In the genomic region with DNA sequence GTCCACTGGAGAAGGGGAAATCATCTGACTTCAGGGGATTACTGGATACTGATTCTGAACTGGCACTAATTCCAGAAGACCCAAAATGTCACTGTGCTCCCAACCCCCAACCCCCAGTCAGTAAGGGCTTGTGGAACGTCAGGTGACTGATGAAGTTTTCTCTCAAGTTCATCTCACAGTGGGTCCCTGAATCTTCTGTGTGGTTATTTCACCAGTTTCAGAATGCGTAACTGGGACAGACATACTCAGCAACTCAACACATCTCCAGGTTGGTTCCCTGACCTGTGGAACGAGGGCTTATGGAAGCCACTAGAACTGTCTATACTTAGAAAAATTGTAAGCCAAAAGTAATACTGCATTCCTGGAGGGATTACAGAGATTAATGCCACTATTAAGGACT, we compare ENCODE assay signal across 21 cellular contexts. TPM values are rescaled to one million over a fixed set of nuclear protein-coding genes. Genes with fewer than 3 reads are reported as not detected.
DNase-seq lines count a peak whose midpoint lies in the region; ATAC-seq and TF ChIP-seq lines count a peak whose summit lies in the region.
"Had no signal": no experiment of that assay in that cellular context is flagged by ENCODE, and none has a peak within 500 bp of the region (broad histone marks: within the 10 kb centered on the region; RNA-seq: fewer than 3 reads in every experiment).

No MANE protein-coding gene starts in this region.

- H3K4me1 Mint-ChIP-seq in activated T-helper 17 cell treated with anti-CD3 and anti-CD28 coated beads, Interleukin-2, amount 50 U/mL, for 72 hours = peaks cover 9% of the 10 kb centered on the region

- TF ChIP-seq POLR2A in spleen (IDR thresholded peaks at IDR 0.05) (no peak), breast epithelium (IDR thresholded peaks at IDR 0.05) (no peak)

- peaks cover 62% of the 10 kb centered on the region for H3K36me3 ChIP-seq in ACC112 (ENCODE audit: insufficient read depth, low read length)
- peaks cover 0 to 99% (median 47%) of the 10 kb centered on the region in 6 donors for H3K36me3 ChIP-seq in spleen
- H3K36me3 ChIP-seq in breast epithelium = peaks cover 3% of the 10 kb centered on the region

- peak overlapping the region; percentile 35 for H3K27ac ChIP-seq in ACC112 (ENCODE audit: low read depth, low read length)
- no peak overlapping the region for H3K27ac ChIP-seq in spleen
- no peak overlapping the region for H3K27ac ChIP-seq in breast epithelium
- H3K27ac ChIP-seq: PC-9 had no signal

- peaks cover 12% of the 10 kb centered on the region for H3K79me2 ChIP-seq in ACC112 (ENCODE audit: control insufficient read depth, insufficient read depth, low read length, unreplicated experiment)

- H3K9me3 ChIP-seq in spleen (no peaks in the 10 kb centered on the region), breast epithelium (no peaks in the 10 kb centered on the region)

- peaks cover 73% of the 10 kb centered on the region for H3K36me3 Mint-ChIP-seq in activated T-helper 17 cell treated with anti-CD3 and anti-CD28 coated beads, Interleukin-2, amount 50 U/mL, for 72 hours (ENCODE audit: low read depth)

- H3K9me3 Mint-ChIP-seq in activated T-helper 17 cell treated with anti-CD3 and anti-CD28 coated beads, Interleukin-2, amount 50 U/mL, for 72 hours = no peaks in the 10 kb centered on the region
- H3K9me3 Mint-ChIP-seq: T-helper 1 cell treated with Interleukin-12 subunit alpha and Interleukin-12 subunit beta and Interleukin-4 antibody, amounts not matched to agents 30 μg/mL and 1 μg/mL, for 36 hours had no signal

- TF ChIP-seq CTCF in spleen (IDR thresholded peaks at IDR 0.05 in 8 of 11, conservative IDR thresholded peaks at IDR 0.05 in 3 of 11) (no peak), breast epithelium (IDR thresholded peaks at IDR 0.05) (no peak)

- no peak overlapping the region for H2AFZ ChIP-seq in ACC112 (ENCODE audit: low read length, unreplicated experiment)
- H2AFZ ChIP-seq: PC-9 had no signal

- H3K4me1 ChIP-seq in ACC112 (ENCODE audit: control insufficient read depth, insufficient read depth, low read length, unreplicated experiment) (peaks cover 32% of the 10 kb centered on the region), spleen (no peaks in the 10 kb centered on the region), breast epithelium (no peaks in the 10 kb centered on the region)

- H3K27ac Mint-ChIP-seq in activated T-helper 17 cell treated with anti-CD3 and anti-CD28 coated beads, Interleukin-2, amount 50 U/mL, for 72 hours = peak overlapping the region; percentile 20
- H3K27ac Mint-ChIP-seq: CD4-positive, CD25-positive, alpha-beta regulatory T cell; T-helper 1 cell treated with Interleukin-12 subunit alpha and Interleukin-12 subunit beta and Interleukin-4 antibody, amounts not matched to agents 30 μg/mL and 1 μg/mL, for 36 hours had no signal

- H3K27me3 ChIP-seq in ACC112 (ENCODE audit: insufficient read depth, low read length) = no peaks in the 10 kb centered on the region
- H3K27me3 ChIP-seq in spleen (replicated peaks in 1 of 7) = no peaks in the 10 kb centered on the region
- H3K27me3 ChIP-seq in breast epithelium = no peaks in the 10 kb centered on the region
- H3K27me3 ChIP-seq: MG63 had no signal

- DNase-seq in AML-193 (lab: John Stamatoyannopoulos, UW) = no peak
- no peak for DNase-seq in spleen
- no peak for DNase-seq in breast epithelium (ENCODE audit: low spot score in 2 of 2)
- DNase-seq: CD4-positive, CD25-positive, alpha-beta regulatory T cell; EL; GF-D8; GOT3; HCEC 1CT; MG63; NCI-H1417 treated with DMSO at 0.1 percent for 48 hours; NCI-H187; NCI-H446 treated with DMSO at 0.1 percent for 48 hours; NCI-H526 treated with DMSO at 0.1 percent for 48 hours; PC-9; RPMI8226; SHP77 had no signal

- ATAC-seq in GM18520 (IDR thresholded peaks at IDR 0.05; ENCODE audit: unreplicated experiment) (peak; percentile 58), GM21367 (IDR thresholded peaks at IDR 0.05; ENCODE audit: unreplicated experiment) (peak; percentile 32)
- ATAC-seq in activated T-helper 17 cell treated with anti-CD3 and anti-CD28 coated beads, Interleukin-2, amount 50 U/mL, for 72 hours (replicated peaks) = peak; percentile 67

- H3K4me3 Mint-ChIP-seq in activated T-helper 17 cell treated with anti-CD3 and anti-CD28 coated beads, Interleukin-2, amount 50 U/mL, for 72 hours = no peak overlapping the region
- H3K4me3 Mint-ChIP-seq: T-helper 1 cell treated with Interleukin-12 subunit alpha and Interleukin-12 subunit beta and Interleukin-4 antibody, amounts not matched to agents 30 μg/mL and 1 μg/mL, for 36 hours had no signal

- H3K4me3 ChIP-seq in ACC112 (ENCODE audit: low read depth, low read length) = no peak overlapping the region
- H3K4me3 ChIP-seq in spleen = no peak overlapping the region
- no peak overlapping the region for H3K4me3 ChIP-seq in breast epithelium
- H3K4me3 ChIP-seq: MG63, PC-9 had no signal

- no peaks in the 10 kb centered on the region for H3K27me3 Mint-ChIP-seq in activated T-helper 17 cell treated with anti-CD3 and anti-CD28 coated beads, Interleukin-2, amount 50 U/mL, for 72 hours
- H3K27me3 Mint-ChIP-seq: CD4-positive, CD25-positive, alpha-beta regulatory T cell had no signal

- WGBS in spleen, 5 donors = 62 to 93% (median 80%) methylated on average over 3 of the region's 3 CpGs

- intact Hi-C loops in spleen (cut with DNase I; ENCODE audit: low total_unique reads) = no loop called here
- intact Hi-C loops in breast epithelium (cut with DNase I; ENCODE audit: low total_unique reads) = no loop called here

RNA-seq across cellular contexts. Expression of gene DDX60L, which starts 45.3 kb away (rescaled TPM):
- 1 to 10 TPM; 4.4 to 8.2 TPM for total RNA-seq in activated T-helper 17 cell treated with anti-CD3 and anti-CD28 coated beads, Interleukin-2, amount 50 U/mL, for 72 hours
- total RNA-seq in spleen = 10 to 100 TPM; 35.4 to 82.2 (median 60.5) TPM
- 10 to 100 TPM in 2 of 3 donors, 1 to 10 TPM in 1; 9.3 to 19.1 (median 16.5) TPM for polyA plus RNA-seq in spleen
- total RNA-seq in breast epithelium = 10 to 100 TPM; 13.4 to 21.0 (median 18.4) TPM
